Comparison of ENCODE assay signal across 8 cellular contexts in the genomic region with DNA sequence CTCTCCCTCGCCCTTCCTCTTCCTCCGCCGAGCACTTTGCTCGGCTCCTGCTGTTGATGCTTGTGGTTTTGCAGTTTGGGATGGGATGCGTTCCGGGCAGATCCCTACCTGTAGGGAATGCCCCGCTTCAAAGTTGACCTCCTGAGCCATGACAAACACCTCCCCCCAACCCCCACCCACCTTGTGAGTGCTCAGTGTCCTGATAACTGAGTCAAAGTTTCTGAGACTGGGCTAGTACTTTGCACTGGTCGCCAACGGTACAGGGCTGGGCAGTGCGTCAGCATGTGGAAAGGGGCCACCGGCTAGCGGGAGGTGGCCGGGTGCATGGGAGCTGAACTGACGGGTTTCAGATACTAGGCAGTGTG. TPM values are rescaled to one million over a fixed set of nuclear protein-coding genes. Genes with fewer than 3 reads are reported as not detected.
A peak's percentile ranks its signal among the peaks of the same experiment; 100 is the strongest.
DNase-seq lines count a peak whose midpoint lies in the region; ATAC-seq and TF ChIP-seq lines count a peak whose summit lies in the region.

No MANE protein-coding gene starts in this region.

- peaks cover 4% of the 10 kb centered on the region for H3F3A ChIP-seq in SK-N-SH (replicated peaks; ENCODE audit: insufficient read depth)

- DNase-seq in SIG-M5 treated with dmso at 0.1 percent for 504 hours (lab: John Stamatoyannopoulos, UW; ENCODE audit: unreplicated experiment) (peak; percentile 33), SIG-M5 (lab: John Stamatoyannopoulos, UW) (no peak), SK-N-SH (peak; percentile 49), cerebellar cortex (ENCODE audit: low spot score) (peak; percentile 67), left kidney (ENCODE audit: low read depth, low spot score) (peak; percentile 50)
- peak; percentile 12 to 28 for DNase-seq in stimulated activated CD8-positive, alpha-beta memory T cell treated with anti-CD3 and anti-CD28 coated beads, Interleukin-2, amount 100 ng/mL, for 48 hours (ENCODE audit: low read depth in 2 of 2)
- DNase-seq in effector CD8-positive, alpha-beta T cell (lab: John Stamatoyannopoulos, UW) = no peak

- 4% methylated on average over 14 of the region's 14 CpGs for WGBS in SK-N-SH (ENCODE audit: low lambda C conversion rate)

- POLR2A ChIA-PET in SK-N-SH (lab: Yijun Ruan, JAX) = no interaction called here

- H3K79me2 ChIP-seq in SK-N-SH (ENCODE audit: insufficient read depth) = peaks cover 35% of the 10 kb centered on the region

- CTCF ChIA-PET in SK-N-SH (lab: Yijun Ruan, JAX) = interaction anchor here (1.1 kb wide), 1 partner anchor 58 kb away, joined by 4 read pairs; no protein-coding TSS in a partner anchor

- no peaks in the 10 kb centered on the region for H3K27me3 ChIP-seq in SK-N-SH (ENCODE audit: insufficient read depth)

- no peaks in the 10 kb centered on the region for H4K20me1 ChIP-seq in SK-N-SH (ENCODE audit: insufficient read depth)

- no peaks in the 10 kb centered on the region for H3K9me3 ChIP-seq in SK-N-SH

- peaks cover 0 to 3% of the 10 kb centered on the region in 2 experiments; a peak in 2 of 4 replicates for H3K4me1 ChIP-seq in SK-N-SH (ENCODE audit: control insufficient read depth in 1 of 2, insufficient read depth in 2 of 2, low read depth in 1 of 2, low read length in 1 of 2)

- TF ChIP-seq CTCF in SK-N-SH (IDR thresholded peaks at IDR 0.05) = no peak

- no peaks in the 10 kb centered on the region for H3K36me3 ChIP-seq in SK-N-SH (replicated peaks in 1 of 2; ENCODE audit: control insufficient read depth in 1 of 2, insufficient read depth in 2 of 2, low read length in 1 of 2)

- ATAC-seq in HG02981 (IDR thresholded peaks at IDR 0.05; ENCODE audit: unreplicated experiment) = peak; percentile 1

- peak overlapping the region; percentile 67 to 87; a peak in 2 of 4 replicates for H3K27ac ChIP-seq in SK-N-SH (ENCODE audit: low read depth in 2 of 2, low read length in 1 of 2)

- peak overlapping the region; percentile 86 for H3K9ac ChIP-seq in SK-N-SH

- peak overlapping the region; percentile 88 for H2AFZ ChIP-seq in SK-N-SH (ENCODE audit: low read depth)

- no peaks in the 10 kb centered on the region for H3K9me2 ChIP-seq in SK-N-SH

- H3K4me3 ChIP-seq in SK-N-SH (ENCODE audit: low read depth in 2 of 2, low read length in 1 of 2) = peak overlapping the region; percentile 92

- peak overlapping the region; percentile 95 for H3K4me2 ChIP-seq in SK-N-SH

- no peak for TF ChIP-seq EP300 in SK-N-SH (IDR thresholded peaks at IDR 0.05; ENCODE audit: borderline replicate concordance in 1 of 2, low read depth in 1 of 2, low read length in 1 of 2)

- TF ChIP-seq RAD21 in SK-N-SH (IDR thresholded peaks at IDR 0.05; ENCODE audit: low read length) = no peak

TF ChIP-seq in SK-N-SH, 30 proteins besides CTCF, POLR2A, EP300 and RAD21:
- TF ChIP-seq TAF1 (IDR thresholded peaks at IDR 0.05; ENCODE audit: borderline replicate concordance, low read depth, low read length) (no peak), MXI1 (IDR thresholded peaks at IDR 0.05; ENCODE audit: low read depth, low read length) (0 out of 2 replicates have a peak, but pooled peaks have one; percentile 45)

RNA-seq across cellular contexts. Expression of a gene that starts 0.8 kb away (rescaled TPM):
- 7.2 and 10.5 TPM in 2 replicates for polyA plus RNA-seq in SK-N-SH (2012; rRNA removed)
- polyA plus RNA-seq in SK-N-SH (2012; cell fraction: cytosol; rRNA removed) = 9.5 and 11.1 TPM in 2 replicates
- polyA plus RNA-seq in SK-N-SH (2012; cell fraction: nucleus; rRNA removed) = 9.6 and 9.8 TPM in 2 replicates

Comparison
In these comparisons a context has a peak if more than half of its experiments do, and no peak if none do; other contexts are left out.
1. DNase-seq: peak in SIG-M5 treated with dmso at 0.1 percent for 504 hours (single experiment), SK-N-SH (single experiment), cerebellar cortex (single experiment), left kidney (single experiment) and stimulated activated CD8-positive, alpha-beta memory T cell treated with anti-CD3 and anti-CD28 coated beads, Interleukin-2, amount 100 ng/mL, for 48 hours (2 of 2); none in SIG-M5 (single experiment) and effector CD8-positive, alpha-beta T cell (single experiment).